ENCODE assay signal across 22 cellular contexts in genomic region chr6:153012856-153013255, GRCh38.
"Had no signal": no experiment of that assay in that cellular context is flagged by ENCODE, and none has a peak within 500 bp of the region (broad histone marks: within the 10 kb centered on the region; RNA-seq: fewer than 3 reads in every experiment).

No MANE protein-coding gene starts in this region.

- H3K9me3 Mint-ChIP-seq: effector memory CD8-positive, alpha-beta T cell; memory B cell; naive thymus-derived CD4-positive, alpha-beta T cell; nephron; neural progenitor cell; stimulated activated naive B cell treated with anti-CD40 and anti-IgM and Interleukin-4, amounts not matched to agents 10 μg/mL and 1 μg/mL and 100 μg/mL, for 72 hours; stimulated activated naive CD8-positive, alpha-beta T cell treated with anti-CD3 and anti-CD28 coated beads, Interleukin-15, Interleukin-2, amounts not matched to agents 100 ng/mL and 50 ng/mL, for 24 hours had no signal

- H3K9me3 ChIP-seq: mucosa of descending colon, prostate gland, sigmoid colon, transverse colon, upper lobe of right lung, uterus had no signal

- H3K4me3 Mint-ChIP-seq: effector memory CD8-positive, alpha-beta T cell; memory B cell; naive thymus-derived CD4-positive, alpha-beta T cell; nephron; neural progenitor cell; stimulated activated naive B cell treated with anti-CD40 and anti-IgM and Interleukin-4, amounts not matched to agents 10 μg/mL and 1 μg/mL and 100 μg/mL, for 72 hours; stimulated activated naive CD8-positive, alpha-beta T cell treated with anti-CD3 and anti-CD28 coated beads, Interleukin-15, Interleukin-2, amounts not matched to agents 100 ng/mL and 50 ng/mL, for 24 hours had no signal

- H3K4me3 ChIP-seq: coronary artery, lung, mucosa of descending colon, neural progenitor cell, prostate gland, sigmoid colon, skin epidermis, transverse colon, upper lobe of right lung, uterus had no signal

- H3K27me3 ChIP-seq: neural progenitor cell, sigmoid colon, transverse colon, upper lobe of right lung, uterus had no signal

- H3K4me2 ChIP-seq: neural progenitor cell had no signal

- H3K4me1 ChIP-seq: neural progenitor cell, prostate gland, sigmoid colon, transverse colon, upper lobe of right lung, uterus had no signal

- H3K9ac ChIP-seq: neural progenitor cell had no signal

- H3K4me1 Mint-ChIP-seq: memory B cell; naive thymus-derived CD4-positive, alpha-beta T cell; neural progenitor cell; stimulated activated naive B cell treated with anti-CD40 and anti-IgM and Interleukin-4, amounts not matched to agents 10 μg/mL and 1 μg/mL and 100 μg/mL, for 72 hours had no signal

- H2AFZ ChIP-seq: neural progenitor cell had no signal

- H3K36me3 Mint-ChIP-seq: memory B cell; naive thymus-derived CD4-positive, alpha-beta T cell; stimulated activated naive B cell treated with anti-CD40 and anti-IgM and Interleukin-4, amounts not matched to agents 10 μg/mL and 1 μg/mL and 100 μg/mL, for 72 hours had no signal

- H3K36me3 ChIP-seq: neural progenitor cell, prostate gland, sigmoid colon, transverse colon, upper lobe of right lung, uterus had no signal

- H3K27ac Mint-ChIP-seq: effector memory CD8-positive, alpha-beta T cell; memory B cell; naive thymus-derived CD4-positive, alpha-beta T cell; neural progenitor cell; stimulated activated naive B cell treated with anti-CD40 and anti-IgM and Interleukin-4, amounts not matched to agents 10 μg/mL and 1 μg/mL and 100 μg/mL, for 72 hours; stimulated activated naive CD8-positive, alpha-beta T cell treated with anti-CD3 and anti-CD28 coated beads, Interleukin-15, Interleukin-2, amounts not matched to agents 100 ng/mL and 50 ng/mL, for 24 hours had no signal

- ATAC-seq: effector memory CD8-positive, alpha-beta T cell; left lobe of liver; mucosa of descending colon; naive thymus-derived CD4-positive, alpha-beta T cell; right cardiac atrium; stimulated activated naive B cell treated with anti-CD40 and anti-IgM and Interleukin-4, amounts not matched to agents 10 μg/mL and 1 μg/mL and 100 μg/mL, for 72 hours; upper lobe of right lung had no signal

- DNase-seq: effector memory CD8-positive, alpha-beta T cell; kidney; mucosa of descending colon; naive thymus-derived CD4-positive, alpha-beta T cell; nucleus accumbens; right cardiac atrium; sigmoid colon; stimulated activated CD4-positive, alpha-beta T cell treated with anti-CD3 and anti-CD28 coated beads, Interleukin-15, amount 100 ng/mL, for 24 hours; stimulated activated CD4-positive, alpha-beta T cell treated with anti-CD3 and anti-CD28 coated beads, Interleukin-2, amount 100 ng/mL, for 48 hours; stimulated activated naive B cell treated with anti-CD40 and anti-IgM and Interleukin-4, amounts not matched to agents 10 μg/mL and 1 μg/mL and 100 μg/mL, for 72 hours; transverse colon; upper lobe of right lung; uterus had no signal

- H3K27ac ChIP-seq: coronary artery, neural progenitor cell, prostate gland, sigmoid colon, skin epidermis, transverse colon, upper lobe of right lung, uterus had no signal
